In the genomic region with DNA sequence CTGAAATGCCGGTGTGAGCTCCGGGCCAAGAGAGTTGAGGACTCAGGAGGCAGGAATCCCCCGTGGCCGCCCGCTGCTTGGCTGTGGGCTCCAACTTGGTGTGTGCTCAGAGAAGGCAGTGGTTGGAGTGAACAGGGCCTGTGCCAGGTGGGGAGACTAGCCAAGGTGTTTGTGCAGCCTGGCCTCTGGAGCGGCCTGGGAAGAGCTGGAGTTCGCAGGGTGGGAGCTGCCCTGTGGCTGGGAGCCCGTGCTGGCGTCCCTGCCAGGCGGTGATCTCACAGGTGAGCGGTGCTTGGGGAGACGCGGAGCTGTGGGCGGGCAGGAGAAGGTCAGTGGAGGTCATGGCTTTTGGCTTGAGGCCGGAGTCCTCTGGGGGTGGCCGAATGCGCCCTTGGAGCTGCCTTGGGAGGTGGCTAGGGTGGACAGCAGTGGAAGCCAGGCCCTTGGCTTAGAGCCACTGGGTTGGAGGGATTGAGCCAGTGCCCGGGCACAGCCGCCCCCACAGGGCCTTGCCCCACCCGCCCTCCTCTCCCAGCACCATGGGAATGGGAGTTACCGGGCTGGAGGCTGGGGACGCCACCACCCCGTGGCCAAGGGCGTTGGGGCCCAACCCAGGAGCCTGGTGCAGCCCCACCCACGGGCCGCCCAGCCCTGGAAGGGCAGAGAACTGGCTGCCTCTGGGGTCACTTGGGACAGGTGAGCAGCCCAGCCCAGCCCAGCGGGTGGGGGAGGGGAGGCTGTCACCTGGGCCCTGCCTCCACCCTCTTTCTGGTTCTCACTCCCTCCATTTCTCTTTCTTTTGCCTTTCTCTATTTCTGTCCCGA, we compare ENCODE assay signal across 7 cellular contexts. TPM values are rescaled to one million over a fixed set of nuclear protein-coding genes. Genes with fewer than 3 reads are reported as not detected.
DNase-seq lines count a peak whose midpoint lies in the region; ATAC-seq, FAIRE-seq and TF ChIP-seq lines count a peak whose summit lies in the region.

No MANE protein-coding gene starts in this region.

- H3K4me3 ChIP-seq in GM23248 (peak overlapping the region; percentile 81), dorsolateral prefrontal cortex (peak overlapping the region in 57 of 59 donors; percentile 61 to 97 (median 82)), upper lobe of right lung (peak overlapping the region; percentile 76)

- TF ChIP-seq CTCF in dorsolateral prefrontal cortex (IDR thresholded peaks at IDR 0.05 in 54 of 56, conservative IDR thresholded peaks at IDR 0.05 in 2 of 56; ENCODE audit: low read depth in 1 of 56, partially characterized antibody in 56 of 56), result no peak
- no peak for TF ChIP-seq CTCF in upper lobe of right lung (IDR thresholded peaks at IDR 0.05)

- in situ Hi-C loops in GM23248 (cut with MboI), result no loop called here

- H3F3A ChIP-seq in GM23248 (ENCODE audit: insufficient read depth), result peaks cover 35% of the 10 kb centered on the region

- H3K27ac ChIP-seq in GM23248 (peak overlapping the region; percentile 98), dorsolateral prefrontal cortex (peak overlapping the region in 58 of 59 donors; percentile 29 to 100 (median 94)), upper lobe of right lung (peak overlapping the region; percentile 95)

- FAIRE-seq in RCC 7860 (lab: Jason Lieb, UNC), result peak; percentile 70

- peaks cover 49% of the 10 kb centered on the region for H3K4me1 ChIP-seq in GM23248 (ENCODE audit: insufficient read depth)
- peaks cover 71% of the 10 kb centered on the region for H3K4me1 ChIP-seq in upper lobe of right lung

- H2AFZ ChIP-seq in GM23248, result no peak overlapping the region

- H3K4me2 ChIP-seq in GM23248 (ENCODE audit: unreplicated experiment), result peak overlapping the region; percentile 98

- peaks cover 8% of the 10 kb centered on the region; the same call in 1 of the 2 replicates for H3K36me3 ChIP-seq in GM23248 (ENCODE audit: low read depth)
- peaks cover 13% of the 10 kb centered on the region for H3K36me3 ChIP-seq in upper lobe of right lung

- intact Hi-C loops in dorsolateral prefrontal cortex (cut with DNase I) (no loop called here), upper lobe of right lung (cut with DNase I) (no loop called here)

- H3K9me2 ChIP-seq in GM23248 (ENCODE audit: insufficient read depth), result no peaks in the 10 kb centered on the region

- H3K79me2 ChIP-seq in GM23248 (ENCODE audit: insufficient read depth), result peaks cover 13% of the 10 kb centered on the region

- H4K20me1 ChIP-seq in GM23248 (ENCODE audit: insufficient read depth), result no peaks in the 10 kb centered on the region

- peak overlapping the region; percentile 94 for H3K9ac ChIP-seq in GM23248

- DNase-seq in GM23248 (peak; percentile 85), RCC 7860 (ENCODE audit: low spot score) (peak; percentile 68), dorsolateral prefrontal cortex (peak in 1 of 10 donors; percentile 48), midbrain (lab: John Stamatoyannopoulos, UW) (peak; percentile 44), upper lobe of right lung (peak; percentile 95)

- H3K9me3 ChIP-seq in GM23248 (ENCODE audit: low read depth) (no peaks in the 10 kb centered on the region), upper lobe of right lung (no peaks in the 10 kb centered on the region)

- 10 to 15% methylated on average over 24 to 25 of the region's 28 CpGs for WGBS in GM23248 (ENCODE audit: low coverage in 1 of 2, low lambda C conversion rate in 2 of 2, missing lambda C conversion rate in 2 of 2), 2 experiments

- H3K27me3 ChIP-seq in GM23248 (replicated peaks; ENCODE audit: insufficient read depth) (no peaks in the 10 kb centered on the region), dorsolateral prefrontal cortex (no peaks in the 10 kb centered on the region), upper lobe of right lung (no peaks in the 10 kb centered on the region)

- ATAC-seq in upper lobe of right lung (peak; percentile 55), HG02852 (IDR thresholded peaks at IDR 0.05; ENCODE audit: unreplicated experiment) (no peak), GM21447 (IDR thresholded peaks at IDR 0.05; ENCODE audit: unreplicated experiment) (no peak)

RNA-seq across cellular contexts. Expression of gene CIRBP, which starts 7.1 kb away (rescaled TPM):
- 239 and 392 TPM in 2 replicates for total RNA-seq in GM23248 (2014; rRNA removed; shearing (Covaris generic))
- 163 and 185 TPM in 2 replicates for polyA plus RNA-seq in GM23248 (2016; fragmentation: Nextera tagmentation; extraction: Ambion mirVana)
- total RNA-seq in dorsolateral prefrontal cortex (100 to 1,000 TPM; 215 to 736 (median 434) TPM), upper lobe of right lung (322 TPM)

RNA-seq across cellular contexts. Expression of gene FAM174C, which starts 13.3 kb away (rescaled TPM):
- 61.5 and 84.5 TPM in 2 replicates for total RNA-seq in GM23248 (2014; rRNA removed; shearing (Covaris generic))
- 67.8 and 81.6 TPM in 2 replicates for polyA plus RNA-seq in GM23248 (2016; fragmentation: Nextera tagmentation; extraction: Ambion mirVana)
- total RNA-seq in dorsolateral prefrontal cortex (10 to 100 TPM; 16.2 to 44.5 (median 25.3) TPM), upper lobe of right lung (41.4 TPM)

RNA-seq across cellular contexts. Expression of gene MIDN, which starts 13.7 kb away (rescaled TPM):
- 9.4 and 18.5 TPM in 2 replicates for total RNA-seq in GM23248 (2014; rRNA removed; shearing (Covaris generic))
- polyA plus RNA-seq in GM23248 (2016; fragmentation: Nextera tagmentation; extraction: Ambion mirVana), result 3.1 and 4.0 TPM in 2 replicates
- total RNA-seq in dorsolateral prefrontal cortex, result 100 to 1,000 TPM in 4 of 120 experiments, 10 to 100 TPM in 116; 19.9 to 116 (median 36.5) TPM
- total RNA-seq in upper lobe of right lung, result 135 TPM

RNA-seq across cellular contexts. Expression of gene ATP5F1D, which starts 20.5 kb away (rescaled TPM):
- total RNA-seq in GM23248 (2014; rRNA removed; shearing (Covaris generic)), result 27.4 and 38.9 TPM in 2 replicates
- 287 and 290 TPM in 2 replicates for polyA plus RNA-seq in GM23248 (2016; fragmentation: Nextera tagmentation; extraction: Ambion mirVana)
- 100 to 1,000 TPM; 170 to 316 (median 242) TPM for total RNA-seq in dorsolateral prefrontal cortex
- total RNA-seq in upper lobe of right lung, result 126 TPM

RNA-seq across cellular contexts. Expression of gene EFNA2, which starts 23.6 kb away (rescaled TPM):
- not detected in 2 replicates for total RNA-seq in GM23248 (2014; rRNA removed; shearing (Covaris generic))
- not detected in 2 replicates for polyA plus RNA-seq in GM23248 (2016; fragmentation: Nextera tagmentation; extraction: Ambion mirVana)
- total RNA-seq in dorsolateral prefrontal cortex (1 to 10 TPM in 86 of 120 experiments, under 1 TPM in 22, not detected in 12; 0.51 to 3.8 (median 1.4) TPM), upper lobe of right lung (not detected)
